Comparison of ENCODE assay signal across 29 cellular contexts in the genomic region with DNA sequence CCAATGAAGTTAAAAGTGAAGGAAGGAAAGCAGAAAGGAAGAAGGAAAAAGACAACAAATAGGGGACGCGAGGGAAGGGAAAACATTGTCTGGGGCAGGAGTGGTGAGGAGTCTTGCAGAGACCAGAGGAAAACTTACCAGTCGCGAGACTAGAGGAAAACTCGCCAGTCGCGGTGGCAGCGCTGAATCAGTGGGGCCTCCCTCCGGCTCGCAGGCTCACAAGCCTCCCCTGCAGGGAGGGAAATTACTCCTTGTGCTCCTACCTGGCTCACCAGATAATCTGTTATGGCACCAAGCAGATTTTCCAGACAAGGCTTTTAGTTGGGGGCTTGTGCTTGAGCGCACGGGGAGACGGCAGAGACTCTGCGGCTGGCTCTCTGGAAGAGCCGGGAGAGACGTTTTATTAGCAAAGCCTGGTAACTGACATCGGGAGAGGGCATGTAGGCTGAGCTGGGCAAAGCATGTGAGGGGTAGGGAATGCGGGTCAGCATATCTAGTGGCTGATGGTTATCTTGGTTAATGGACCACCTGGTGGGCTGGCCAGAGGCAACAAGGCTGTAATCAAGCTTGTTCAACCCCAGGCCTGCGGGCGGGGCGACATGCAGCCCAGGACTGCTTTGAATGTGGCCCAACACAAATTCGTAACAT. TPM values are rescaled to one million over a fixed set of nuclear protein-coding genes. Genes with fewer than 3 reads are reported as not detected.
DNase-seq lines count a peak whose midpoint lies in the region; ATAC-seq and TF ChIP-seq lines count a peak whose summit lies in the region.
"Had no signal": no experiment of that assay in that cellular context is flagged by ENCODE, and none has a peak within 500 bp of the region (broad histone marks: within the 10 kb centered on the region; RNA-seq: fewer than 3 reads in every experiment).

No MANE protein-coding gene starts in this region.

- H3K4me1 ChIP-seq in H9 (ENCODE audit: insufficient read depth, low read length) (no peaks in the 10 kb centered on the region), iPS-15b (ENCODE audit: control insufficient read depth, insufficient read depth, low read length) (peaks cover 2% of the 10 kb centered on the region), neuronal stem cell (ENCODE audit: control insufficient read depth in 2 of 2, insufficient read depth in 1 of 2, low read depth in 1 of 2, low read length in 2 of 2) (peaks cover 0 to 2% of the 10 kb centered on the region in 2 donors), Karpas-422 (ENCODE audit: low read length) (no peaks in the 10 kb centered on the region)
- H3K4me1 ChIP-seq: ascending aorta, esophagus squamous epithelium, gastrocnemius medialis, sigmoid colon, suprapubic skin had no signal

- H3K4me3 ChIP-seq in iPS-15b (ENCODE audit: low read depth, low read length), result no peak overlapping the region
- no peak overlapping the region for H3K4me3 ChIP-seq in neuronal stem cell (ENCODE audit: low read length in 2 of 2)
- no peak overlapping the region for H3K4me3 ChIP-seq in Karpas-422 (ENCODE audit: low read length)
- no peak overlapping the region for H3K4me3 ChIP-seq in WERI-Rb-1 (ENCODE audit: low read depth, low read length)
- H3K4me3 ChIP-seq: ascending aorta, cardiac muscle cell, esophagus squamous epithelium, gastrocnemius medialis, sigmoid colon, suprapubic skin had no signal

- H3K9me3 ChIP-seq in H9 (ENCODE audit: control insufficient read depth, low read depth, low read length) (no peaks in the 10 kb centered on the region), iPS-15b (ENCODE audit: control insufficient read depth, insufficient read depth, low read length) (no peaks in the 10 kb centered on the region), neuronal stem cell (replicated peaks in 1 of 2; ENCODE audit: control insufficient read depth in 2 of 2, insufficient read depth in 1 of 2, low read depth in 1 of 2, low read length in 2 of 2) (no peaks in the 10 kb centered on the region), Karpas-422 (ENCODE audit: low read length) (no peaks in the 10 kb centered on the region), WERI-Rb-1 (ENCODE audit: severe bottlenecking) (no peaks in the 10 kb centered on the region)
- H3K9me3 ChIP-seq: ascending aorta, esophagus squamous epithelium, gastrocnemius medialis, sigmoid colon, suprapubic skin had no signal

- H3K27ac ChIP-seq in H9 (ENCODE audit: insufficient read length, low read depth, low read length), result no peak overlapping the region
- H3K27ac ChIP-seq in neuronal stem cell (replicated peaks; ENCODE audit: low read length), result no peak overlapping the region
- no peak overlapping the region for H3K27ac ChIP-seq in Karpas-422 (ENCODE audit: low read length)
- H3K27ac ChIP-seq in WERI-Rb-1, result no peak overlapping the region
- H3K27ac ChIP-seq: ascending aorta, cardiac muscle cell, esophagus squamous epithelium, gastrocnemius medialis, sigmoid colon, suprapubic skin had no signal

- H4K8ac ChIP-seq in H9 (replicated peaks; ENCODE audit: insufficient read length, low read depth, low read length) (no peak overlapping the region), neuronal stem cell (ENCODE audit: low read depth, low read length) (no peak overlapping the region)

- H2BK120ac ChIP-seq in H9 (ENCODE audit: low read depth, low read length, poor library complexity, severe bottlenecking), result no peak overlapping the region
- H2BK120ac ChIP-seq in neuronal stem cell (ENCODE audit: low read depth, low read length), result no peak overlapping the region

- H2BK5ac ChIP-seq in H9 (ENCODE audit: insufficient read length, low read length), result no peak overlapping the region
- no peak overlapping the region for H2BK5ac ChIP-seq in neuronal stem cell (ENCODE audit: low read length)

- peak overlapping the region in 2 of 3 experiments; percentile 68 to 89; a peak in 4 of 7 replicates for H3K27ac Mint-ChIP-seq in H9
- H3K27ac Mint-ChIP-seq: activated naive CD8-positive, alpha-beta T cell treated with anti-CD3 and anti-CD28 coated beads for 36 hours; stimulated activated naive B cell treated with anti-CD40 and anti-IgM and Interleukin-4, amounts not matched to agents 10 μg/mL and 1 μg/mL and 100 μg/mL, for 72 hours; T-helper 1 cell treated with Interleukin-12 subunit alpha and Interleukin-12 subunit beta and Interleukin-4 antibody, amounts not matched to agents 30 μg/mL and 1 μg/mL, for 36 hours had no signal

- no peak for TF ChIP-seq CTCF in H9 (conservative IDR thresholded peaks at IDR 0.05)
- no peak for TF ChIP-seq CTCF in WERI-Rb-1 (IDR thresholded peaks at IDR 0.05; ENCODE audit: low read depth, low read length)

- no peak overlapping the region for H3K4me2 ChIP-seq in H9 (ENCODE audit: insufficient read depth, insufficient read length, low read length)
- H3K4me2 ChIP-seq in neuronal stem cell (ENCODE audit: insufficient read depth, low read length, poor library complexity, severe bottlenecking), result no peak overlapping the region
- no peak overlapping the region for H3K4me2 ChIP-seq in Karpas-422 (ENCODE audit: low read depth, low read length, poor library complexity, severe bottlenecking)

- peaks cover 10 to 26% (median 20%) of the 10 kb centered on the region in 3 experiments; a peak in 6 of 7 replicates for H3K36me3 Mint-ChIP-seq in H9 (ENCODE audit: insufficient read depth in 1 of 3, low read depth in 3 of 3)
- H3K36me3 Mint-ChIP-seq: natural killer cell treated with Interleukin-12 subunit alpha and Interleukin-12 subunit beta and Interleukin-15 and Interleukin-18, amount 100 ng/mL, for 72 hours had no signal

- H3K9ac ChIP-seq in H9 (ENCODE audit: extremely low read depth, insufficient read length, low read length), result no peak overlapping the region
- peak overlapping the region; percentile 47 for H3K9ac ChIP-seq in iPS-15b (ENCODE audit: low read depth, low read length)
- no peak overlapping the region for H3K9ac ChIP-seq in neuronal stem cell (ENCODE audit: low read depth, low read length, poor library complexity)
- H3K9ac ChIP-seq in Karpas-422 (ENCODE audit: low read length), result no peak overlapping the region

- no peak overlapping the region for H4K91ac ChIP-seq in H9 (ENCODE audit: insufficient read length, low read depth, low read length)
- no peak overlapping the region for H4K91ac ChIP-seq in neuronal stem cell (ENCODE audit: low read depth, low read length, poor library complexity)

- DNase-seq in H9 (peak; percentile 40), SK-N-DZ (ENCODE audit: low spot score) (peak; percentile 76), neuronal stem cell (ENCODE audit: low spot score) (no peak), Karpas-422 (no peak), WERI-Rb-1 (no peak)
- DNase-seq in stimulated activated CD8-positive, alpha-beta memory T cell treated with anti-CD3 and anti-CD28 coated beads, Interleukin-4, amount 100 ng/mL, for 48 hours, result no peak
- DNase-seq: activated effector memory CD4-positive, alpha-beta T cell treated with Interleukin-2 at 50 U/mL for 16 hours; activated naive CD8-positive, alpha-beta T cell treated with anti-CD3 and anti-CD28 coated beads for 36 hours; activated T-cell treated with anti-CD3 and anti-CD28 coated beads for 4 hours; C1 segment of cervical spinal cord; DMS79; esophagus squamous epithelium; gastrocnemius medialis; hippocampal formation; left ventricle myocardium superior; NCI-H1105; NCI-H2029 treated with DMSO at 0.1 percent for 48 hours; NCI-H345; NCI-H82; sigmoid colon; stimulated activated CD4-positive, alpha-beta T cell treated with anti-CD3 and anti-CD28 coated beads, Interleukin-4, amount 100 ng/mL, for 24 hours; stimulated activated naive B cell treated with anti-CD40 and anti-IgM and Interleukin-4, amounts not matched to agents 10 μg/mL and 1 μg/mL and 100 μg/mL, for 72 hours had no signal

- no peak overlapping the region for H2BK12ac ChIP-seq in H9 (ENCODE audit: insufficient read length, low read depth, low read length)
- no peak overlapping the region for H2BK12ac ChIP-seq in neuronal stem cell (ENCODE audit: low read length)

- H3K27me3 ChIP-seq in H9 (ENCODE audit: insufficient read depth, low read length) (no peaks in the 10 kb centered on the region), iPS-15b (ENCODE audit: control insufficient read depth, insufficient read depth, low read length) (no peaks in the 10 kb centered on the region), neuronal stem cell (ENCODE audit: control insufficient read depth in 3 of 3, insufficient read depth in 3 of 3, low read depth in 1 of 3, low read length in 3 of 3) (peaks cover 0 to 4% (median 0%) of the 10 kb centered on the region in 3 experiments), Karpas-422 (ENCODE audit: low read length) (no peaks in the 10 kb centered on the region), WERI-Rb-1 (ENCODE audit: insufficient read depth, low read depth, severe bottlenecking) (no peaks in the 10 kb centered on the region)
- H3K27me3 ChIP-seq: ascending aorta, cardiac muscle cell, esophagus squamous epithelium, gastrocnemius medialis, sigmoid colon, suprapubic skin had no signal

- no peak overlapping the region for H4K5ac ChIP-seq in H9 (ENCODE audit: insufficient read length, low read depth, low read length)

- no peak overlapping the region for H3K4ac ChIP-seq in H9 (ENCODE audit: low read depth, low read length)
- no peak overlapping the region for H3K4ac ChIP-seq in neuronal stem cell (ENCODE audit: low read length)

- H3K23ac ChIP-seq in H9 (ENCODE audit: insufficient read length, low read depth, low read length) (no peak overlapping the region), neuronal stem cell (ENCODE audit: low read depth, low read length, poor library complexity) (no peak overlapping the region)

- peaks cover 10% of the 10 kb centered on the region for H3K36me3 ChIP-seq in iPS-15b (ENCODE audit: control insufficient read depth, insufficient read depth, low read length)
- peaks cover 11 to 54% of the 10 kb centered on the region in 2 donors for H3K36me3 ChIP-seq in neuronal stem cell (replicated peaks in 1 of 2; ENCODE audit: control insufficient read depth in 2 of 2, insufficient read depth in 2 of 2, low read length in 2 of 2)
- no peaks in the 10 kb centered on the region; the same call in 1 of the 2 replicates for H3K36me3 ChIP-seq in Karpas-422 (ENCODE audit: insufficient read depth, low read length)
- peaks cover 5% of the 10 kb centered on the region for H3K36me3 ChIP-seq in WERI-Rb-1
- H3K36me3 ChIP-seq: cardiac muscle cell had no signal

- H3K4me1 Mint-ChIP-seq in H9, result peaks cover 9 to 16% of the 10 kb centered on the region in 2 experiments
- H3K4me1 Mint-ChIP-seq: stimulated activated naive B cell treated with anti-CD40 and anti-IgM and Interleukin-4, amounts not matched to agents 10 μg/mL and 1 μg/mL and 100 μg/mL, for 72 hours had no signal

- H3K56ac ChIP-seq in H9 (ENCODE audit: insufficient read length, low read depth, low read length), result no peak overlapping the region

- H3K23me2 ChIP-seq in H9 (ENCODE audit: insufficient read length, low read depth, low read length, poor library complexity, severe bottlenecking), result no peaks in the 10 kb centered on the region

- H3K79me1 ChIP-seq in H9 (ENCODE audit: insufficient read depth, low read depth, low read length, poor library complexity, severe bottlenecking) (no peaks in the 10 kb centered on the region), neuronal stem cell (ENCODE audit: low read depth, low read length) (no peaks in the 10 kb centered on the region)

- H2BK15ac ChIP-seq in H9 (ENCODE audit: low read depth, low read length) (no peak overlapping the region), neuronal stem cell (ENCODE audit: low read length) (no peak overlapping the region)

- H2AK5ac ChIP-seq in H9 (ENCODE audit: insufficient read length, low read length) (no peak overlapping the region), neuronal stem cell (ENCODE audit: low read depth, low read length) (no peak overlapping the region)

- H3K79me2 ChIP-seq in H9 (ENCODE audit: insufficient read depth, low read length) (no peaks in the 10 kb centered on the region), Karpas-422 (ENCODE audit: low read length) (no peaks in the 10 kb centered on the region)

- no peak overlapping the region for H3K14ac ChIP-seq in H9 (ENCODE audit: insufficient read depth, low read length)
- H3K14ac ChIP-seq in neuronal stem cell (ENCODE audit: low read length), result no peak overlapping the region

- ATAC-seq in GM18520 (IDR thresholded peaks at IDR 0.05; ENCODE audit: unreplicated experiment), result no peak
- ATAC-seq: gastrocnemius medialis; left ventricle myocardium superior; natural killer cell treated with Interleukin-12 subunit alpha and Interleukin-12 subunit beta and Interleukin-15 and Interleukin-18, amount 100 ng/mL, for 72 hours; stimulated activated naive B cell treated with anti-CD40 and anti-IgM and Interleukin-4, amounts not matched to agents 10 μg/mL and 1 μg/mL and 100 μg/mL, for 72 hours had no signal

- H2BK20ac ChIP-seq in H9 (ENCODE audit: low read depth, low read length, poor library complexity, severe bottlenecking), result no peak overlapping the region

- H3K9me3 Mint-ChIP-seq in H9, result no peaks in the 10 kb centered on the region
- H3K9me3 Mint-ChIP-seq: activated naive CD8-positive, alpha-beta T cell treated with anti-CD3 and anti-CD28 coated beads for 36 hours; natural killer cell treated with Interleukin-12 subunit alpha and Interleukin-12 subunit beta and Interleukin-15 and Interleukin-18, amount 100 ng/mL, for 72 hours; stimulated activated naive B cell treated with anti-CD40 and anti-IgM and Interleukin-4, amounts not matched to agents 10 μg/mL and 1 μg/mL and 100 μg/mL, for 72 hours; T-helper 1 cell treated with Interleukin-12 subunit alpha and Interleukin-12 subunit beta and Interleukin-4 antibody, amounts not matched to agents 30 μg/mL and 1 μg/mL, for 36 hours had no signal

- no peak overlapping the region for H3K18ac ChIP-seq in H9 (ENCODE audit: insufficient read length, low read depth, low read length)
- peak overlapping the region; percentile 3 for H3K18ac ChIP-seq in neuronal stem cell (ENCODE audit: low read length)

- H2AFZ ChIP-seq in H9 (ENCODE audit: low read length), result no peak overlapping the region
- no peak overlapping the region for H2AFZ ChIP-seq in neuronal stem cell (ENCODE audit: low read length)
- no peak overlapping the region for H2AFZ ChIP-seq in Karpas-422 (ENCODE audit: low read length)

- H3K27me3 Mint-ChIP-seq in H9 (ENCODE audit: low read depth), result no peaks in the 10 kb centered on the region
- H3K27me3 Mint-ChIP-seq: activated naive CD8-positive, alpha-beta T cell treated with anti-CD3 and anti-CD28 coated beads for 36 hours; natural killer cell treated with Interleukin-12 subunit alpha and Interleukin-12 subunit beta and Interleukin-15 and Interleukin-18, amount 100 ng/mL, for 72 hours; stimulated activated naive B cell treated with anti-CD40 and anti-IgM and Interleukin-4, amounts not matched to agents 10 μg/mL and 1 μg/mL and 100 μg/mL, for 72 hours had no signal

- no peak overlapping the region for H3T11ph ChIP-seq in H9 (ENCODE audit: low read length)

- H3K9me2 ChIP-seq in Karpas-422 (replicated peaks; ENCODE audit: insufficient read depth, low read length), result no peaks in the 10 kb centered on the region

- no CpG with 5 or more reads among the region's 22 CpGs for WGBS in H9 (ENCODE audit: extremely low coverage, insufficient read length, low lambda C conversion rate)
- no CpG with 5 or more reads among the region's 22 CpGs for WGBS in neuronal stem cell (ENCODE audit: extremely low coverage in 2 of 2, insufficient read length in 2 of 2, insufficient replicate concordance in 1 of 2), 2 donors

- H4K20me1 ChIP-seq in H9 (ENCODE audit: control insufficient read depth, insufficient read depth, insufficient read length) (no peaks in the 10 kb centered on the region), Karpas-422 (ENCODE audit: insufficient read depth, low read depth, low read length) (no peaks in the 10 kb centered on the region)

- no peak overlapping the region for H3K4me3 Mint-ChIP-seq in H9
- H3K4me3 Mint-ChIP-seq: activated naive CD8-positive, alpha-beta T cell treated with anti-CD3 and anti-CD28 coated beads for 36 hours; natural killer cell treated with Interleukin-12 subunit alpha and Interleukin-12 subunit beta and Interleukin-15 and Interleukin-18, amount 100 ng/mL, for 72 hours; stimulated activated naive B cell treated with anti-CD40 and anti-IgM and Interleukin-4, amounts not matched to agents 10 μg/mL and 1 μg/mL and 100 μg/mL, for 72 hours; T-helper 1 cell treated with Interleukin-12 subunit alpha and Interleukin-12 subunit beta and Interleukin-4 antibody, amounts not matched to agents 30 μg/mL and 1 μg/mL, for 36 hours had no signal

RNA-seq across cellular contexts. Expression of a gene that starts 37.1 kb away (rescaled TPM):
- 80.6 and 81.2 TPM in 2 replicates for total RNA-seq in H9 (2021)
- 52.6 and 53.8 TPM in 2 replicates for polyA plus RNA-seq in SK-N-DZ (2014; cell fraction: cytosol; rRNA removed)
- 41.6 and 45.1 TPM in 2 replicates for polyA plus RNA-seq in SK-N-DZ (2014; cell fraction: nucleus; rRNA removed)
- 60.6 TPM for polyA plus RNA-seq in neuronal stem cell (2013, experiment 1 of 2)
- polyA plus RNA-seq in neuronal stem cell (2013, experiment 2 of 2), result 60.7 TPM
- total RNA-seq in Karpas-422 (2014; rRNA removed; shearing (Covaris generic); ENCODE audit: low replicate concordance), result 29.1 and 31.5 TPM in 2 replicates

Comparison
In these comparisons a context has a peak if more than half of its experiments do, and no peak if none do; other contexts are left out.
1. DNase-seq: peak in H9 (single experiment) and SK-N-DZ (single experiment); none in neuronal stem cell (single experiment), Karpas-422 (single experiment), WERI-Rb-1 (single experiment) and stimulated activated CD8-positive, alpha-beta memory T cell treated with anti-CD3 and anti-CD28 coated beads, Interleukin-4, amount 100 ng/mL, for 48 hours (single experiment).